ENCODE assay signal across 36 cellular contexts in the genomic region with DNA sequence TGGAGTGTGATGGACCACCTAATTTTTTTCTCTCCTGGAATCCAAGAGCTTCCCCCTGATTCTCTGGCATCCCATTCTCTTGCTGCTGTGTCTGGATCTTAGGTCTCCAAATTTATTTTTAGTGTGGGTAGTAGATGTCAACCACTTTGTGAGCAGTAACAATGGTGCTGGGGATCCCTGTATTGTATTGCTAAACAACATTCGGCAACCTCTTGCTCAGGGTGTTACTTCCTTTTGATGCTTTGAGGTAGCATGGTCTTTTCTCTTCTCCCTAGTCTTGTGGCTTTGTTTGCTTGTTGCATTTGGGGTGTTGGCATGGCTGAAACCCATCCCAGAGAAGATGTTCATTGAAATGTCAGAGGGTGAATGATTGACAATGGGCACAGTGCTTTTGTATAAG.
"Had no signal": no experiment of that assay in that cellular context is flagged by ENCODE, and none has a peak within 500 bp of the region (broad histone marks: within the 10 kb centered on the region; RNA-seq: fewer than 3 reads in every experiment).

No MANE protein-coding gene starts in this region.

- H3K27me3 ChIP-seq: adrenal gland, body of pancreas, brain microvascular endothelial cell, breast epithelium had no signal

- H3K36me3 Mint-ChIP-seq: activated CD8-positive, alpha-beta memory T cell treated with anti-CD3 and anti-CD28 coated beads, Interleukin-2, amount 10 ng/mL, durations not matched to agents 7 days and 5 days; activated naive CD4-positive, alpha-beta T cell treated with anti-CD3 and anti-CD28 coated beads, Interleukin-2, amount 50 U/mL, for 72 hours; activated naive CD8-positive, alpha-beta T cell treated with anti-CD3 and anti-CD28 coated beads for 36 hours had no signal

- H3K4me1 ChIP-seq: adrenal gland, body of pancreas, breast epithelium had no signal

- H3K27ac Mint-ChIP-seq: activated CD4-positive, alpha-beta memory T cell treated with anti-CD3 and anti-CD28 coated beads, Interleukin-2, amount 10 ng/mL, durations not matched to agents 7 days and 5 days; activated CD4-positive, alpha-beta T cell treated with anti-CD3 and anti-CD28 coated beads for 36 hours; activated CD4-positive, alpha-beta T cell treated with anti-CD3 and anti-CD28 coated beads, Interleukin-2, amount 10 ng/mL, durations not matched to agents 7 days and 5 days; activated CD8-positive, alpha-beta memory T cell treated with anti-CD3 and anti-CD28 coated beads, Interleukin-2, amount 10 ng/mL, durations not matched to agents 7 days and 5 days; activated CD8-positive, alpha-beta T cell treated with anti-CD3 and anti-CD28 coated beads, Interleukin-2, amount 10 ng/mL, durations not matched to agents 7 days and 5 days; activated naive CD4-positive, alpha-beta T cell treated with anti-CD3 and anti-CD28 coated beads for 36 hours; activated naive CD4-positive, alpha-beta T cell treated with anti-CD3 and anti-CD28 coated beads, Interleukin-2, amount 50 U/mL, for 72 hours; activated naive CD8-positive, alpha-beta T cell treated with anti-CD3 and anti-CD28 coated beads for 36 hours; activated T-cell treated with anti-CD3 and anti-CD28 coated beads, Interleukin-2, amount 50 U/mL, for 24 hours; activated T-cell treated with anti-CD3 and anti-CD28 coated beads, Interleukin-2, amount 50 U/mL, for 72 hours; activated T-helper 1 cell treated with anti-CD3 and anti-CD28 coated beads, Interleukin-12 subunit alpha, Interleukin-12 subunit beta, Interleukin-2, Interleukin-4 antibody, amounts not matched to agents 30 ng/mL and 10 ng/mL and 1 ng/mL, durations not matched to agents 14 hours and 24 hours and 36 hours; activated T-helper 17 cell treated with anti-CD3 and anti-CD28 coated beads, Interleukin-2, amount 50 U/mL, for 72 hours; T-helper 1 cell treated with Interleukin-12 subunit alpha and Interleukin-12 subunit beta and Interleukin-4 antibody, amounts not matched to agents 30 μg/mL and 1 μg/mL, for 36 hours; T-helper 2 cell treated with Interferon-gamma antibody and Interleukin-4, amounts not matched to agents 5 μg/mL and 100 μg/mL, for 36 hours had no signal

- H3K9me3 Mint-ChIP-seq: activated CD4-positive, alpha-beta T cell treated with anti-CD3 and anti-CD28 coated beads, Interleukin-2, amount 10 ng/mL, durations not matched to agents 7 days and 5 days; activated naive CD4-positive, alpha-beta T cell treated with anti-CD3 and anti-CD28 coated beads for 36 hours; activated naive CD8-positive, alpha-beta T cell treated with anti-CD3 and anti-CD28 coated beads for 36 hours; activated T-cell treated with anti-CD3 and anti-CD28 coated beads, Interleukin-2, amount 50 U/mL, for 24 hours; activated T-cell treated with anti-CD3 and anti-CD28 coated beads, Interleukin-2, amount 50 U/mL, for 72 hours; activated T-helper 1 cell treated with anti-CD3 and anti-CD28 coated beads, Interleukin-12 subunit alpha, Interleukin-12 subunit beta, Interleukin-2, Interleukin-4 antibody, amounts not matched to agents 30 ng/mL and 10 ng/mL and 1 ng/mL, durations not matched to agents 14 hours and 24 hours and 36 hours; T-helper 1 cell treated with Interleukin-12 subunit alpha and Interleukin-12 subunit beta and Interleukin-4 antibody, amounts not matched to agents 30 μg/mL and 1 μg/mL, for 36 hours; T-helper 2 cell treated with Interferon-gamma antibody and Interleukin-4, amounts not matched to agents 5 μg/mL and 100 μg/mL, for 36 hours had no signal

- H3K27ac ChIP-seq: adrenal gland, body of pancreas, brain microvascular endothelial cell, breast epithelium, VCaP had no signal

- H3K36me3 ChIP-seq: adrenal gland, brain microvascular endothelial cell, breast epithelium had no signal

- ATAC-seq: activated CD4-positive, alpha-beta T cell treated with anti-CD3 and anti-CD28 coated beads for 36 hours; activated CD4-positive, CD25-positive, alpha-beta regulatory T cell treated with anti-CD3 and anti-CD28 coated beads, Interleukin-2, amount 50 U/mL, for 24 hours; activated CD8-positive, alpha-beta memory T cell treated with anti-CD3 and anti-CD28 coated beads, Interleukin-2, amount 10 ng/mL, durations not matched to agents 7 days and 5 days; activated CD8-positive, alpha-beta T cell treated with anti-CD3 and anti-CD28 coated beads, Interleukin-2, amount 10 ng/mL, durations not matched to agents 7 days and 5 days; activated naive CD4-positive, alpha-beta T cell treated with anti-CD3 and anti-CD28 coated beads, Interleukin-2, amount 50 U/mL, for 72 hours; activated T-cell treated with anti-CD3 and anti-CD28 coated beads, Interleukin-2, amount 50 U/mL, for 72 hours; activated T-helper 17 cell treated with anti-CD3 and anti-CD28 coated beads, Interleukin-2, amount 50 U/mL, for 72 hours; body of pancreas had no signal

- H3K4me1 Mint-ChIP-seq: activated CD4-positive, alpha-beta memory T cell treated with anti-CD3 and anti-CD28 coated beads, Interleukin-2, amount 10 ng/mL, durations not matched to agents 7 days and 5 days; activated CD4-positive, alpha-beta T cell treated with anti-CD3 and anti-CD28 coated beads for 36 hours; activated CD4-positive, alpha-beta T cell treated with anti-CD3 and anti-CD28 coated beads, Interleukin-2, amount 10 ng/mL, durations not matched to agents 7 days and 5 days; activated CD8-positive, alpha-beta memory T cell treated with anti-CD3 and anti-CD28 coated beads, Interleukin-2, amount 10 ng/mL, durations not matched to agents 7 days and 5 days; activated naive CD8-positive, alpha-beta T cell treated with anti-CD3 and anti-CD28 coated beads for 36 hours; activated T-helper 17 cell treated with anti-CD3 and anti-CD28 coated beads, Interleukin-2, amount 50 U/mL, for 72 hours had no signal

- H3K9me3 ChIP-seq: adrenal gland, body of pancreas, breast epithelium had no signal

- DNase-seq: activated CD4-positive, alpha-beta memory T cell treated with anti-CD3 and anti-CD28 coated beads, Interleukin-2, amount 10 ng/mL, durations not matched to agents 7 days and 5 days; activated CD4-positive, alpha-beta T cell treated with anti-CD3 and anti-CD28 coated beads for 1 hour; activated CD4-positive, alpha-beta T cell treated with anti-CD3 and anti-CD28 coated beads for 36 hours; activated CD4-positive, alpha-beta T cell treated with anti-CD3 and anti-CD28 coated beads for 48 hours; activated CD4-positive, alpha-beta T cell treated with anti-CD3 and anti-CD28 coated beads, Interleukin-2, amount 10 ng/mL, durations not matched to agents 7 days and 5 days; activated CD4-positive, alpha-beta T cell treated with anti-CD3 and anti-CD28 coated beads, Interleukin-2, amount 50 U/mL, for 48 hours; activated CD4-positive, CD25-positive, alpha-beta regulatory T cell; activated CD8-positive, alpha-beta memory T cell treated with anti-CD3 and anti-CD28 coated beads for 24 hours; activated CD8-positive, alpha-beta memory T cell treated with anti-CD3 and anti-CD28 coated beads, Interleukin-2, amount 10 ng/mL, durations not matched to agents 7 days and 5 days; activated CD8-positive, alpha-beta memory T cell treated with anti-CD3 and anti-CD28 coated beads, Interleukin-2, amount 50 U/mL, for 48 hours; activated CD8-positive, alpha-beta T cell treated with anti-CD3 and anti-CD28 coated beads, Interleukin-2, amount 10 ng/mL, durations not matched to agents 7 days and 5 days; activated effector memory CD4-positive, alpha-beta T cell treated with anti-CD3 and anti-CD28 coated beads, Interleukin-2, amount 50 U/mL, for 16 hours; activated gamma-delta T cell treated with Interleukin-2 at 50 U/mL for 16 hours; activated naive CD4-positive, alpha-beta T cell; activated naive CD4-positive, alpha-beta T cell treated with anti-CD3 and anti-CD28 coated beads for 36 hours; activated naive CD4-positive, alpha-beta T cell treated with anti-CD3 and anti-CD28 coated beads, Interleukin-2, amount 50 U/mL, for 16 hours; activated naive CD8-positive, alpha-beta T cell treated with anti-CD3 and anti-CD28 coated beads for 36 hours; activated T-cell treated with anti-CD3 and anti-CD28 coated beads, Interleukin-2, amount 50 U/mL, for 24 hours; activated T-cell treated with anti-CD3 and anti-CD28 coated beads, Interleukin-2, amount 50 U/mL, for 72 hours; adrenal gland; amniotic stem cell; aorta; body of pancreas; brain microvascular endothelial cell; central memory CD4-positive, alpha-beta T cell; T-helper 1 cell; T-helper 2 cell; T-helper 9 cell had no signal

- H3K27me3 Mint-ChIP-seq: activated CD4-positive, alpha-beta memory T cell treated with anti-CD3 and anti-CD28 coated beads, Interleukin-2, amount 10 ng/mL, durations not matched to agents 7 days and 5 days; activated CD4-positive, alpha-beta T cell treated with anti-CD3 and anti-CD28 coated beads for 36 hours; activated CD4-positive, alpha-beta T cell treated with anti-CD3 and anti-CD28 coated beads, Interleukin-2, amount 10 ng/mL, durations not matched to agents 7 days and 5 days; activated CD8-positive, alpha-beta memory T cell treated with anti-CD3 and anti-CD28 coated beads, Interleukin-2, amount 10 ng/mL, durations not matched to agents 7 days and 5 days; activated T-cell treated with anti-CD3 and anti-CD28 coated beads, Interleukin-2, amount 50 U/mL, for 24 hours had no signal

- H3K4me3 Mint-ChIP-seq: activated CD4-positive, alpha-beta memory T cell treated with anti-CD3 and anti-CD28 coated beads, Interleukin-2, amount 10 ng/mL, durations not matched to agents 7 days and 5 days; activated CD4-positive, alpha-beta T cell treated with anti-CD3 and anti-CD28 coated beads for 36 hours; activated CD4-positive, alpha-beta T cell treated with anti-CD3 and anti-CD28 coated beads, Interleukin-2, amount 10 ng/mL, durations not matched to agents 7 days and 5 days; activated CD8-positive, alpha-beta memory T cell treated with anti-CD3 and anti-CD28 coated beads, Interleukin-2, amount 10 ng/mL, durations not matched to agents 7 days and 5 days; activated CD8-positive, alpha-beta T cell treated with anti-CD3 and anti-CD28 coated beads, Interleukin-2, amount 10 ng/mL, durations not matched to agents 7 days and 5 days; activated naive CD4-positive, alpha-beta T cell treated with anti-CD3 and anti-CD28 coated beads for 36 hours; activated naive CD8-positive, alpha-beta T cell treated with anti-CD3 and anti-CD28 coated beads for 36 hours; activated T-cell treated with anti-CD3 and anti-CD28 coated beads, Interleukin-2, amount 50 U/mL, for 24 hours; activated T-cell treated with anti-CD3 and anti-CD28 coated beads, Interleukin-2, amount 50 U/mL, for 72 hours; activated T-helper 1 cell treated with anti-CD3 and anti-CD28 coated beads, Interleukin-12 subunit alpha, Interleukin-12 subunit beta, Interleukin-2, Interleukin-4 antibody, amounts not matched to agents 30 ng/mL and 10 ng/mL and 1 ng/mL, durations not matched to agents 14 hours and 24 hours and 36 hours; activated T-helper 17 cell treated with anti-CD3 and anti-CD28 coated beads, Interleukin-2, amount 50 U/mL, for 72 hours; T-helper 1 cell treated with Interleukin-12 subunit alpha and Interleukin-12 subunit beta and Interleukin-4 antibody, amounts not matched to agents 30 μg/mL and 1 μg/mL, for 36 hours; T-helper 2 cell treated with Interferon-gamma antibody and Interleukin-4, amounts not matched to agents 5 μg/mL and 100 μg/mL, for 36 hours had no signal

- H3K4me3 ChIP-seq: adrenal gland, body of pancreas, breast epithelium had no signal
